In the genomic region with DNA sequence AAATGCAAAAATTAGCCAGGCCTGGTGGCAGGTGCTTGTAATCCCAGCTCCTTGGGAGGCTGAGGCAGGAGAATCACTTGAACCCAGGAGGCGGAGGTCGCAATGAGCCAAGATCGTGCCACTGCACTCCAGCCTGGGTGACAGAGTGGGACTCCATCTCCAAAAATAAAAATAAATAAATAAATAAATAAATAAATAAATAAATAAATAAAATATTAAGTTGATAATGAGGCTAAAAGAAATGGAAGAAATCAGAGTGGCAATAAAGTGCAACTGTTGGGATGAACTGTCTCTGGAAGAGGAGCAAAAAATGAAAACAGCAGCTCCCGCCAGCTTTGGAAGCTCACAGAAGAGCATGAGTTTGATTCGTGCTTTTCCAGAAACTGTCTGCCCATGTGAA, we compare ENCODE assay signal across 3 cellular contexts. TPM values are rescaled to one million over a fixed set of nuclear protein-coding genes. Genes with fewer than 3 reads are reported as not detected.
"Had no signal": no experiment of that assay in that cellular context is flagged by ENCODE, and none has a peak within 500 bp of the region (broad histone marks: within the 10 kb centered on the region; RNA-seq: fewer than 3 reads in every experiment).

No MANE protein-coding gene starts in this region.

RNA-seq across cellular contexts. Expression of a gene that starts 30.6 kb away (rescaled TPM):
- total RNA-seq: GM23248, H4, HFFc6 had no signal
- polyA plus RNA-seq: GM23248 had no signal
